In the genomic region with DNA sequence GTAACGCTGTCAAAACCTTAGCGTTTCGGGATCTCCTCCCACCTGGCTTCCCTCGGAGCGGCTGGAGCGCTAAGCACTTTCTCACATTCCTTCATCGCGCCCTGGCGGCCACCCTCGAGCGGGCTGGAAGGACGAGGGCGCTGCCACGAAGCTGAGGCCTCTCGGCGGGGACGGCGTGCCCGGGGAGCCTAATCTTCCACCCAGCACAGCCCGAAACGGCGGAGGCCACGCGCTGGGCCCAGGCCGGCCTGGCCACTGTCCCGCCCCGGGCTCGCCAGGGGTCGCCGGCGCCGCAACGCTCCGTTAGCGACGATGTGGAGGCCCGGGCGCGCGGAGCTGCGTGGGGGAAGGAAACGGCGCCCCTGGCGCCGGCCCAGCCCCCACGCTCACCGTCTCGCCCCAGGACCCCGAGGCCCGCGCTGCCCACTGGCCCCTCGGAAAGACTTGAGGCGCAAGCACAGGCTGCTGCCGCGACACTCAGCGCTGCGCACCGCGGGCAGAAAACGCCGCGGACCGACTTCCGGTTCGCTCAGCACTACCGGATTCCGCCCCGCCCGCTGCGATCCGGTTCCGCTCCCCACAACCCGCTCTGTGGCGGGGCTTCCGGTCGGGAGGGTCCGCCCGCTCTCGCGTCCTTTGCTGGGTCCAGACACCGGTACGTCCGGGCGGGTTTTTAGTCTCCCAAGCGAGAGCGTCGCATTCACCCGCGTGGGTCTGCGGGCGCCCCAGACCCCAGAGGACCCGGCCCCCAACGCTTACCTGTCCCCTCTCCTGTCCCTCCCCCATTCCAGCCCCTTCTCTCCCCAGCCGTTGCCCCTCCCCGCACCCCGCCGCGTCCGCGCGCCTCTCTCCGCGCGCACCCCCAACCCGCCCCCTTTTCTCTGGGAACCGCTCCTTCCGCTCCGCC, we compare ENCODE assay signal across 9 cellular contexts. TPM values are rescaled to one million over a fixed set of nuclear protein-coding genes. Genes with fewer than 3 reads are reported as not detected.
DNase-seq lines count a peak whose midpoint lies in the region; ATAC-seq, FAIRE-seq and TF ChIP-seq lines count a peak whose summit lies in the region.
"Had no signal": no experiment of that assay in that cellular context is flagged by ENCODE, and none has a peak within 500 bp of the region (broad histone marks: within the 10 kb centered on the region; RNA-seq: fewer than 3 reads in every experiment).

A gene with protein sequence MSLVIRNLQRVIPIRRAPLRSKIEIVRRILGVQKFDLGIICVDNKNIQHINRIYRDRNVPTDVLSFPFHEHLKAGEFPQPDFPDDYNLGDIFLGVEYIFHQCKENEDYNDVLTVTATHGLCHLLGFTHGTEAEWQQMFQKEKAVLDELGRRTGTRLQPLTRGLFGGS (plus strand): TSS at position 582 of the 907 bp plus-strand sequence. CDS start 572 bp downstream, outside the sequence.

- H3K4me1 Mint-ChIP-seq in central memory CD8-positive, alpha-beta T cell = peaks cover 42% of the 10 kb centered on the region

- H2AFZ ChIP-seq in keratinocyte (ENCODE audit: control insufficient read depth, low read length) = peak within 1 kb of the TSS; percentile 95

- H3K27me3 ChIP-seq in keratinocyte (ENCODE audit: control insufficient read depth, extremely low read depth, insufficient read depth, low read length) = no peaks in the 10 kb centered on the region

- H3K27ac Mint-ChIP-seq in central memory CD8-positive, alpha-beta T cell (ENCODE audit: low read depth) = peak within 1 kb of the TSS; percentile 94

- no peak for FAIRE-seq in keratinocyte (lab: Jason Lieb, UNC)
- FAIRE-seq: TTC549 had no signal

- H3K9me1 ChIP-seq in keratinocyte (ENCODE audit: control insufficient read depth, extremely low read depth, insufficient read depth, low read length) = no peaks in the 10 kb centered on the region

- peaks cover 49% of the 10 kb centered on the region for H3K79me2 ChIP-seq in keratinocyte (ENCODE audit: control insufficient read depth, insufficient read depth, low read length)

- H3K4me3 Mint-ChIP-seq in central memory CD8-positive, alpha-beta T cell = peak within 1 kb of the TSS; percentile 93

- H3K27me3 Mint-ChIP-seq in central memory CD8-positive, alpha-beta T cell = no peaks in the 10 kb centered on the region

- peak within 1 kb of the TSS; percentile 85 for H3K4me2 ChIP-seq in keratinocyte (ENCODE audit: control insufficient read depth, extremely low read depth, insufficient read depth, low read depth, low read length)

- peaks cover 5 to 25% of the 10 kb centered on the region in 2 experiments for H3K36me3 ChIP-seq in keratinocyte (ENCODE audit: control insufficient read depth in 2 of 2, extremely low read depth in 1 of 2, insufficient read depth in 2 of 2, low read length in 2 of 2)

- peak within 1 kb of the TSS; percentile 72 for H3K27ac ChIP-seq in keratinocyte (ENCODE audit: control insufficient read depth, insufficient read depth, low read length)

- H3K4me3 ChIP-seq in AG10803 (ENCODE audit: low read length) = peak within 1 kb of the TSS; percentile 77
- peak within 1 kb of the TSS; percentile 51 to 84 (median 62) for H3K4me3 ChIP-seq in keratinocyte (ENCODE audit: control insufficient read depth in 2 of 3, extremely low read depth in 1 of 3, insufficient read depth in 2 of 3, low read depth in 1 of 3, low read length in 3 of 3)

- no peaks in the 10 kb centered on the region for H3K9me3 ChIP-seq in keratinocyte (ENCODE audit: control insufficient read depth, low read depth, low read length)

- peak; percentile 42 for TF ChIP-seq CTCF in AG10803 (conservative IDR thresholded peaks at IDR 0.05; ENCODE audit: low read length)
- TF ChIP-seq CTCF in keratinocyte (optimal IDR thresholded peaks at IDR 0.05 in 1 of 3, IDR thresholded peaks at IDR 0.05 in 1 of 3, conservative IDR thresholded peaks at IDR 0.05 in 1 of 3; ENCODE audit: extremely low read depth in 1 of 3, insufficient read depth in 2 of 3, low read length in 3 of 3) = peak; percentile 32 to 56 (median 32)

- no peaks in the 10 kb centered on the region for H3K9me3 Mint-ChIP-seq in central memory CD8-positive, alpha-beta T cell

- H4K20me1 ChIP-seq in keratinocyte (ENCODE audit: control insufficient read depth, extremely low read depth, insufficient read depth, low read length) = no peaks in the 10 kb centered on the region

- peak; percentile 86 for ATAC-seq in GM19023 (IDR thresholded peaks at IDR 0.05; ENCODE audit: unreplicated experiment)
- peak; percentile 84 for ATAC-seq in HG03196 (IDR thresholded peaks at IDR 0.05; ENCODE audit: unreplicated experiment)
- peak; percentile 91 to 92 for ATAC-seq in activated CD4-positive, CD25-positive, alpha-beta regulatory T cell treated with anti-CD3 and anti-CD28 coated beads, Interleukin-2, amount 50 U/mL, for 24 hours
- ATAC-seq in central memory CD8-positive, alpha-beta T cell (replicated peaks; ENCODE audit: extremely low read depth, poor library complexity, severe bottlenecking) = peak; percentile 84

- dilution Hi-C loops in keratinocyte (cut with MboI; ENCODE audit: extremely low pct_ligation_motif_present, low sequenced_read_pairs) = no loop called here

- H3K9ac ChIP-seq in keratinocyte (ENCODE audit: control insufficient read depth, extremely low read depth, insufficient read depth, low read length) = peak within 1 kb of the TSS; percentile 89

- DNase-seq in AG10803 (ENCODE audit: low read depth) = peak; percentile 91
- DNase-seq in NCI-H345 (lab: John Stamatoyannopoulos, UW) = peak; percentile 98
- peak; percentile 71 to 73 for DNase-seq in central memory CD8-positive, alpha-beta T cell (ENCODE audit: low spot score in 2 of 2)
- peak; percentile 23 for DNase-seq in keratinocyte (ENCODE audit: low read depth, low spot score)
- peak; percentile 79 to 87 (median 80) for DNase-seq in stimulated activated CD4-positive, alpha-beta T cell treated with anti-CD3 and anti-CD28 coated beads, Interleukin-12 subunit alpha, Interleukin-12 subunit beta, amount 100 ng/mL, for 48 hours (ENCODE audit: low read depth in 2 of 3, low spot score in 1 of 3)

- peaks cover 15% of the 10 kb centered on the region for H3K36me3 Mint-ChIP-seq in central memory CD8-positive, alpha-beta T cell (ENCODE audit: insufficient read depth)

- peaks cover 21% of the 10 kb centered on the region for H3K4me1 ChIP-seq in keratinocyte (ENCODE audit: control insufficient read depth, extremely low read depth, insufficient read depth, low read length)

RNA-seq across cellular contexts. Expression of the gene that starts here (rescaled TPM):
- polyA plus RNA-seq in keratinocyte = 16.2 to 23.5 TPM (median 20.8 TPM) in 3 replicates
- polyA plus RNA-seq in keratinocyte (2011; ENCODE audit: low read depth) = 15.4 TPM
- 26.7 and 33.2 TPM in 2 replicates for polyA plus RNA-seq in keratinocyte (2011; cell fraction: cytosol; rRNA removed)
- 17.2 and 19.1 TPM in 2 replicates for polyA plus RNA-seq in keratinocyte (2011; cell fraction: nucleus; rRNA removed)
- 13.9 and 22.3 TPM in 2 replicates for polyA plus RNA-seq in keratinocyte (2012; ENCODE audit: low replicate concordance)
- 7.3 to 10.8 TPM (median 10.8 TPM) in 3 replicates for polyA minus RNA-seq in keratinocyte
- polyA minus RNA-seq in keratinocyte (2011; cell fraction: cytosol; rRNA and poly(A)+ RNA removed) = 7.7 TPM
- 3.8 and 5.0 TPM in 2 replicates for polyA minus RNA-seq in keratinocyte (2011; cell fraction: nucleus; rRNA and poly(A)+ RNA removed)

Comparison
In these comparisons a context has a peak if more than half of its experiments do, and no peak if none do; other contexts are left out.
1. Peak in every context shown above with its lines: DNase-seq, ATAC-seq, H3K4me3 ChIP-seq and H3K27ac ChIP-seq.
2. DNase-seq: peak in every context shown above with its lines; median percentile 98 in NCI-H345; 91 in AG10803; 80 in stimulated activated CD4-positive, alpha-beta T cell treated with anti-CD3 and anti-CD28 coated beads, Interleukin-12 subunit alpha, Interleukin-12 subunit beta, amount 100 ng/mL, for 48 hours; 72 in central memory CD8-positive, alpha-beta T cell; 23 in keratinocyte.